In the genomic region with DNA sequence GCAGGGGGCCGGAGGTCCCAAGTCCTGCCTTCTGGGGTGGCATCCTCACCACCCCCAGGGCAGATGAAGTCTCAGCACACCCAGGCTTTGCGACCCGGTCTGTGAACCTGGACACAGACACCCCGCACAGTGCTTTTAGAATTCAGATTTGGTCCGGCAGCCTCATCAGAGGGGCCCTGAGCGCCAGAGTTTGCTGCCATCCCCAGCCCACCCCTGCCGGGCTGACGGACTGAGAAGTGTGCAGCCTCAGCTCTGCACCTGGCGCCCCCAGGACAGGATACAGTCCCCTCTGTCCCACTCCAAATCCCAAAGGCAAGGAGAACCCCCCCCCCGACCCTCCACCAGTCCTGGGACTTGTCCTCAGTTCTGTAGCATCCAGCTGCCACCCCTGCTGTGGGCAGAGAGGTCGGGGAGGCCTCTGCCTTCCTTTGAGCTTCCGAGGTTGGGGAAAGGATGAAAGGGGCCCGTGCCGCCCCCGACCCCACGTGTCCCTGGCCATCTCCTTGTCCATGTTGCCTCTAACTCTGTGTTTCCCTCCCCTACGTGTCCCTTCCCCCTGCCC, we compare ENCODE assay signal across 18 cellular contexts. TPM values are rescaled to one million over a fixed set of nuclear protein-coding genes. Genes with fewer than 3 reads are reported as not detected.
DNase-seq lines count a peak whose midpoint lies in the region; ATAC-seq, FAIRE-seq and TF ChIP-seq lines count a peak whose summit lies in the region.
"Had no signal": no experiment of that assay in that cellular context is flagged by ENCODE, and none has a peak within 500 bp of the region (broad histone marks: within the 10 kb centered on the region; RNA-seq: fewer than 3 reads in every experiment).

No MANE protein-coding gene starts in this region.

- DNase-seq in Calu3 (no peak), kidney (no peak), midbrain (lab: John Stamatoyannopoulos, UW) (no peak), NCI-H510A treated with DMSO at 0.1 percent for 48 hours (lab: John Stamatoyannopoulos, UW) (no peak)
- no peak for DNase-seq in central memory CD8-positive, alpha-beta T cell (ENCODE audit: low spot score in 2 of 2)
- no peak for DNase-seq in stimulated activated effector memory CD8-positive, alpha-beta T cell treated with anti-CD3 and anti-CD28 coated beads, Interleukin-12 subunit alpha, Interleukin-12 subunit beta, amount 100 ng/mL, for 72 hours (ENCODE audit: low spot score in 2 of 2)
- DNase-seq: amygdala; CD4-positive, CD25-positive, alpha-beta regulatory T cell; NCI-H1092 treated with DMSO at 0.1 percent for 48 hours; NCI-H748 treated with DMSO at 0.1 percent for 48 hours; stimulated activated CD4-positive, alpha-beta T cell treated with anti-CD3 and anti-CD28 coated beads, Interleukin-12 subunit alpha, Interleukin-12 subunit beta, amount 100 ng/mL, for 4 hours had no signal

- H3K36me3 Mint-ChIP-seq in Calu3 (ENCODE audit: insufficient read depth, unreplicated experiment), result peaks cover 100% of the 10 kb centered on the region
- peaks cover 38% of the 10 kb centered on the region for H3K36me3 Mint-ChIP-seq in central memory CD8-positive, alpha-beta T cell (ENCODE audit: insufficient read depth)
- peaks cover 98% of the 10 kb centered on the region for H3K36me3 Mint-ChIP-seq in stimulated activated effector memory CD8-positive, alpha-beta T cell treated with anti-CD3 and anti-CD28 coated beads, Interleukin-12 subunit alpha, Interleukin-12 subunit beta, amount 100 ng/mL, for 72 hours

- FAIRE-seq in kidney (lab: Jason Lieb, UNC), result no peak

- ATAC-seq in central memory CD8-positive, alpha-beta T cell (replicated peaks; ENCODE audit: extremely low read depth, poor library complexity, severe bottlenecking), result no peak
- no peak for ATAC-seq in stimulated activated effector memory CD8-positive, alpha-beta T cell treated with anti-CD3 and anti-CD28 coated beads, Interleukin-12 subunit alpha, Interleukin-12 subunit beta, amount 100 ng/mL, for 72 hours
- ATAC-seq in GM18520 (IDR thresholded peaks at IDR 0.05; ENCODE audit: unreplicated experiment) (no peak), GM21526 (IDR thresholded peaks at IDR 0.05; ENCODE audit: low FRiP score, unreplicated experiment) (no peak)

- H3K4me3 ChIP-seq in kidney (ENCODE audit: low read length in 2 of 2), result no peak overlapping the region

- intact Hi-C loops in Calu3 (cut with micrococcal nuclease; ENCODE audit: unreplicated experiment), result loop anchor here (10.0 kb wide), 1 partner anchor 207 kb away; the partner anchor contains the start of genes MRPS12 and SARS2
- intact Hi-C loops in kidney (cut with DNase I), result no loop called here

- H3K27ac ChIP-seq in kidney (ENCODE audit: low read depth in 2 of 2, low read length in 2 of 2), result peak overlapping the region; percentile 49 to 71
- H3K27ac ChIP-seq: parathyroid adenoma had no signal

- H3K27me3 Mint-ChIP-seq in Calu3 (ENCODE audit: unreplicated experiment), result no peaks in the 10 kb centered on the region
- H3K27me3 Mint-ChIP-seq in central memory CD8-positive, alpha-beta T cell, result no peaks in the 10 kb centered on the region
- H3K27me3 Mint-ChIP-seq: CD4-positive, CD25-positive, alpha-beta regulatory T cell had no signal

- H3K4me1 ChIP-seq in kidney (ENCODE audit: control insufficient read depth in 1 of 2, insufficient read depth in 1 of 2, low read depth in 1 of 2, low read length in 2 of 2), result peaks cover 5 to 27% of the 10 kb centered on the region in 2 donors

- no peaks in the 10 kb centered on the region for H3K9me3 Mint-ChIP-seq in Calu3 (ENCODE audit: low read depth, unreplicated experiment)
- no peaks in the 10 kb centered on the region for H3K9me3 Mint-ChIP-seq in central memory CD8-positive, alpha-beta T cell
- no peaks in the 10 kb centered on the region for H3K9me3 Mint-ChIP-seq in stimulated activated effector memory CD8-positive, alpha-beta T cell treated with anti-CD3 and anti-CD28 coated beads, Interleukin-12 subunit alpha, Interleukin-12 subunit beta, amount 100 ng/mL, for 72 hours
- H3K9me3 Mint-ChIP-seq: CD4-positive, CD25-positive, alpha-beta regulatory T cell had no signal

- H3K9ac ChIP-seq in kidney (ENCODE audit: low read length in 2 of 2), result peak overlapping the region in 1 of 2 donors; percentile 40
- H3K9ac ChIP-seq: parathyroid adenoma had no signal

- H3K9me3 ChIP-seq in kidney (ENCODE audit: control insufficient read depth in 1 of 2, low read length in 2 of 2), result no peaks in the 10 kb centered on the region

- peaks cover 35% of the 10 kb centered on the region for H3K4me1 Mint-ChIP-seq in Calu3 (ENCODE audit: low read depth, unreplicated experiment)
- peaks cover 29% of the 10 kb centered on the region for H3K4me1 Mint-ChIP-seq in central memory CD8-positive, alpha-beta T cell
- peaks cover 61% of the 10 kb centered on the region for H3K4me1 Mint-ChIP-seq in stimulated activated effector memory CD8-positive, alpha-beta T cell treated with anti-CD3 and anti-CD28 coated beads, Interleukin-12 subunit alpha, Interleukin-12 subunit beta, amount 100 ng/mL, for 72 hours

- H3K4me3 Mint-ChIP-seq in Calu3 (ENCODE audit: low read depth, unreplicated experiment), result no peak overlapping the region
- no peak overlapping the region for H3K4me3 Mint-ChIP-seq in central memory CD8-positive, alpha-beta T cell
- no peak overlapping the region for H3K4me3 Mint-ChIP-seq in stimulated activated effector memory CD8-positive, alpha-beta T cell treated with anti-CD3 and anti-CD28 coated beads, Interleukin-12 subunit alpha, Interleukin-12 subunit beta, amount 100 ng/mL, for 72 hours
- H3K4me3 Mint-ChIP-seq: CD4-positive, CD25-positive, alpha-beta regulatory T cell had no signal

- CTCF ChIA-PET in Calu3 (lab: Charles Lee), result no interaction called here

- peak overlapping the region; percentile 88 for H3K27ac Mint-ChIP-seq in Calu3 (ENCODE audit: unreplicated experiment)
- H3K27ac Mint-ChIP-seq in central memory CD8-positive, alpha-beta T cell (ENCODE audit: low read depth), result peak overlapping the region; percentile 58
- peak overlapping the region; percentile 90 for H3K27ac Mint-ChIP-seq in stimulated activated effector memory CD8-positive, alpha-beta T cell treated with anti-CD3 and anti-CD28 coated beads, Interleukin-12 subunit alpha, Interleukin-12 subunit beta, amount 100 ng/mL, for 72 hours
- H3K27ac Mint-ChIP-seq: CD4-positive, CD25-positive, alpha-beta regulatory T cell had no signal

- BruUV-seq in Calu3 (replicated peaks; lab: Mats Ljungman, UMichigan), result no TSS peak

- peaks cover 32 to 57% of the 10 kb centered on the region in 2 donors for H3K36me3 ChIP-seq in kidney (ENCODE audit: control insufficient read depth in 1 of 2, insufficient read depth in 2 of 2, low read length in 2 of 2)

- no peak for TF ChIP-seq CTCF in Calu3 (IDR thresholded peaks at IDR 0.05; ENCODE audit: unreplicated experiment)
- TF ChIP-seq CTCF in kidney (IDR thresholded peaks at IDR 0.05; ENCODE audit: borderline replicate concordance, extremely low read depth, insufficient read depth), result no peak

RNA-seq across cellular contexts. Expression of gene CAPN12, which starts 16.9 kb away (rescaled TPM):
- total RNA-seq in Calu3 (2022) (14.5 and 14.7 TPM in 2 replicates), kidney (31.1 TPM)
- polyA plus RNA-seq in kidney (ENCODE audit: insufficient read depth, low read depth, low replicate concordance), result 27.1 TPM
- total RNA-seq: LHCN-M2 had no signal

RNA-seq across cellular contexts. Expression of gene LGALS7, which starts 45.9 kb away (rescaled TPM):
- total RNA-seq in Calu3 (2022) (not detected in 2 replicates), kidney (1.3 TPM)
- not detected for polyA plus RNA-seq in kidney (ENCODE audit: insufficient read depth, low read depth, low replicate concordance)
- total RNA-seq: CD4-positive, CD25-positive, alpha-beta regulatory T cell; HT1080; LHCN-M2; urinary bladder had no signal
- polyA plus RNA-seq: AG04450; CD4-positive, CD25-positive, alpha-beta regulatory T cell had no signal
